In genomic region chr1:45018599-45019230, GRCh38 we compare ENCODE assay signal across 1 cellular context.
TF ChIP-seq lines count a peak whose summit lies in the region.

No MANE protein-coding gene starts in this region.

TF ChIP-seq in HEK293, 187 proteins besides CTCF, POLR2A, EP300 and RAD21 (continued from another document):
- TF ChIP-seq ZSCAN5A (tag by site-specific recombination; IDR thresholded peaks at IDR 0.05) (no peak), ZNF610 (tag by site-specific recombination; IDR thresholded peaks at IDR 0.05; ENCODE audit: borderline replicate concordance) (no peak), ZFHX2 (tag by site-specific recombination; conservative IDR thresholded peaks at IDR 0.05) (no peak), ZNF2 (tag by site-specific recombination; IDR thresholded peaks at IDR 0.05) (peak; percentile 41; the same call in 1 of the 2 replicates), ZNF654 (tag by site-specific recombination; IDR thresholded peaks at IDR 0.05; ENCODE audit: low read depth) (peak; percentile 40)
